In genomic region chr14:90511252-90511651, GRCh38 we compare ENCODE assay signal across 15 cellular contexts.
"Had no signal": no experiment of that assay in that cellular context is flagged by ENCODE, and none has a peak within 500 bp of the region (broad histone marks: within the 10 kb centered on the region; RNA-seq: fewer than 3 reads in every experiment).

No MANE protein-coding gene starts in this region.

- H3K36me3 ChIP-seq: adrenal gland, lower lobe of right lung had no signal

- H3K27ac ChIP-seq: adrenal gland, lower lobe of right lung had no signal

- H3K4me1 ChIP-seq: adrenal gland had no signal

- H3K36me3 Mint-ChIP-seq: naive B cell, T-cell had no signal

- DNase-seq: activated CD4-positive, alpha-beta T cell treated with anti-CD3 and anti-CD28 coated beads, Interleukin-2, amount 10 ng/mL, durations not matched to agents 24 days and 14 days; activated naive CD4-positive, alpha-beta T cell treated with anti-CD3 and anti-CD28 coated beads, Interleukin-2, amount 50 U/mL, for 16 hours; adrenal gland; dermis blood vessel endothelial cell; endodermal cell; kidney glomerular epithelial cell; lower lobe of right lung; midbrain; naive B cell; occipital lobe; stimulated activated CD4-positive, alpha-beta T cell treated with anti-CD3 and anti-CD28 coated beads, Interleukin-4, amount 100 ng/mL, for 1 hour; stimulated activated CD8-positive, alpha-beta memory T cell treated with anti-CD3 and anti-CD28 coated beads, Interleukin-4, amount 100 ng/mL, for 48 hours; T-cell; T1000 had no signal

- H3K27me3 ChIP-seq: adrenal gland had no signal

- H3K27ac Mint-ChIP-seq: activated CD4-positive, alpha-beta T cell treated with anti-CD3 and anti-CD28 coated beads, Interleukin-2, amount 10 ng/mL, durations not matched to agents 24 days and 14 days; endodermal cell; stimulated activated naive CD8-positive, alpha-beta T cell treated with anti-CD3 and anti-CD28 coated beads, Interleukin-15, Interleukin-2, amounts not matched to agents 100 ng/mL and 50 ng/mL, for 24 hours; T-cell had no signal

- H3K4me1 Mint-ChIP-seq: activated CD4-positive, alpha-beta T cell treated with anti-CD3 and anti-CD28 coated beads, Interleukin-2, amount 10 ng/mL, durations not matched to agents 24 days and 14 days had no signal

- H3K4me3 ChIP-seq: adrenal gland, lower lobe of right lung had no signal

- H3K4me3 Mint-ChIP-seq: activated CD4-positive, alpha-beta T cell treated with anti-CD3 and anti-CD28 coated beads, Interleukin-2, amount 10 ng/mL, durations not matched to agents 24 days and 14 days; endodermal cell; stimulated activated naive CD8-positive, alpha-beta T cell treated with anti-CD3 and anti-CD28 coated beads, Interleukin-15, Interleukin-2, amounts not matched to agents 100 ng/mL and 50 ng/mL, for 24 hours; T-cell had no signal

- H3K9me3 Mint-ChIP-seq: activated CD4-positive, alpha-beta T cell treated with anti-CD3 and anti-CD28 coated beads, Interleukin-2, amount 10 ng/mL, durations not matched to agents 24 days and 14 days; endodermal cell; stimulated activated naive CD8-positive, alpha-beta T cell treated with anti-CD3 and anti-CD28 coated beads, Interleukin-15, Interleukin-2, amounts not matched to agents 100 ng/mL and 50 ng/mL, for 24 hours; T-cell had no signal

- ATAC-seq: lower lobe of right lung, T-cell had no signal

- H3K9me3 ChIP-seq: adrenal gland, lower lobe of right lung had no signal
